In genomic region chr18:9924371-9924943, GRCh38 we compare ENCODE assay signal across 21 cellular contexts. TPM values are rescaled to one million over a fixed set of nuclear protein-coding genes. Genes with fewer than 3 reads are reported as not detected.
DNase-seq lines count a peak whose midpoint lies in the region; ATAC-seq and TF ChIP-seq lines count a peak whose summit lies in the region.
"Had no signal": no experiment of that assay in that cellular context is flagged by ENCODE, and none has a peak within 500 bp of the region (broad histone marks: within the 10 kb centered on the region; RNA-seq: fewer than 3 reads in every experiment).

No MANE protein-coding gene starts in this region.

- peaks cover 36% of the 10 kb centered on the region for H4K20me1 ChIP-seq in OCI-LY1 (ENCODE audit: insufficient read depth, low read length)

- no peak for DNase-seq in activated naive CD8-positive, alpha-beta T cell treated with anti-CD3 and anti-CD28 coated beads, Interleukin-2, amount 50 U/mL, for 24 hours
- DNase-seq in immature natural killer cell (no peak), thoracic aorta (ENCODE audit: low spot score) (no peak), NCI-H748 treated with DMSO at 0.1 percent for 48 hours (lab: John Stamatoyannopoulos, UW) (no peak)
- DNase-seq in activated CD4-positive, CD25-positive, alpha-beta regulatory T cell (lab: John Stamatoyannopoulos, UW), result no peak
- DNase-seq: caudate nucleus; effector memory CD4-positive, alpha-beta T cell; EL; heart left ventricle; NCI-H187 treated with DMSO at 0.1 percent for 48 hours; NCI-H446 treated with DMSO at 0.1 percent for 48 hours; stimulated activated CD4-positive, alpha-beta T cell treated with anti-CD3 and anti-CD28 coated beads, Interleukin-12 subunit alpha, Interleukin-12 subunit beta, amount 100 ng/mL, for 4 hours; T-helper 1 cell; transverse colon had no signal

- no peak overlapping the region for H3K27ac ChIP-seq in OCI-LY1 (ENCODE audit: low read depth, low read length, poor library complexity, severe bottlenecking)
- H3K27ac ChIP-seq in thoracic aorta, result peak overlapping the region; percentile 48 to 83
- H3K27ac ChIP-seq: HL-60 had no signal

- no peaks in the 10 kb centered on the region for H3K9me2 ChIP-seq in OCI-LY1 (ENCODE audit: low read depth, low read length)

- TF ChIP-seq CTCF in OCI-LY1 (IDR thresholded peaks at IDR 0.05; ENCODE audit: low read length) (no peak), thoracic aorta (IDR thresholded peaks at IDR 0.05) (no peak)

- no peak for ATAC-seq in activated naive CD8-positive, alpha-beta T cell treated with anti-CD3 and anti-CD28 coated beads, Interleukin-2, amount 50 U/mL, for 24 hours
- no peak for ATAC-seq in thoracic aorta (ENCODE audit: insufficient number of reproducible peaks, low FRiP score, low read depth)
- ATAC-seq in HG02981 (IDR thresholded peaks at IDR 0.05; ENCODE audit: unreplicated experiment), result no peak
- ATAC-seq: heart left ventricle had no signal

- no peaks in the 10 kb centered on the region for H3K36me3 Mint-ChIP-seq in activated naive CD8-positive, alpha-beta T cell
- peaks cover 6% of the 10 kb centered on the region for H3K36me3 Mint-ChIP-seq in activated naive CD8-positive, alpha-beta T cell treated with anti-CD3 and anti-CD28 coated beads, Interleukin-2, amount 50 U/mL, for 24 hours (ENCODE audit: low read depth)
- no peaks in the 10 kb centered on the region for H3K36me3 Mint-ChIP-seq in immature natural killer cell

- H3K27me3 Mint-ChIP-seq in activated naive CD8-positive, alpha-beta T cell, result no peaks in the 10 kb centered on the region
- no peaks in the 10 kb centered on the region for H3K27me3 Mint-ChIP-seq in activated naive CD8-positive, alpha-beta T cell treated with anti-CD3 and anti-CD28 coated beads, Interleukin-2, amount 50 U/mL, for 24 hours
- no peaks in the 10 kb centered on the region for H3K27me3 Mint-ChIP-seq in immature natural killer cell (ENCODE audit: low read depth in 3 of 3)
- H3K27me3 Mint-ChIP-seq: IgD-negative memory B cell had no signal

- no peak overlapping the region for H3K9ac ChIP-seq in OCI-LY1 (ENCODE audit: low read length)

- H3K4me3 Mint-ChIP-seq in activated naive CD8-positive, alpha-beta T cell, result peak overlapping the region; percentile 67
- H3K4me3 Mint-ChIP-seq in activated naive CD8-positive, alpha-beta T cell treated with anti-CD3 and anti-CD28 coated beads, Interleukin-2, amount 50 U/mL, for 24 hours, result no peak overlapping the region
- H3K4me3 Mint-ChIP-seq in immature natural killer cell, result peak overlapping the region in 4 of 5 donors; percentile 14 to 53 (median 24)
- H3K4me3 Mint-ChIP-seq: nephron had no signal

- peaks cover 14% of the 10 kb centered on the region; the same call in 1 of the 2 replicates for H3K36me3 ChIP-seq in OCI-LY1 (ENCODE audit: insufficient read depth, low read length)
- H3K36me3 ChIP-seq in thoracic aorta, result no peaks in the 10 kb centered on the region
- H3K36me3 ChIP-seq: HAP-1, heart left ventricle, transverse colon had no signal

- H2AFZ ChIP-seq in OCI-LY1 (ENCODE audit: low read length), result no peak overlapping the region

- H3K79me2 ChIP-seq in OCI-LY1 (ENCODE audit: insufficient read depth, low read length), result peaks cover 100% of the 10 kb centered on the region

- H3F3A ChIP-seq in OCI-LY1 (ENCODE audit: insufficient read depth, low read length), result 0 out of 2 replicates have a peak, but pooled peaks cover under 1% of the 10 kb centered on the region

- H3K9me3 ChIP-seq in OCI-LY1 (ENCODE audit: low read length) (no peaks in the 10 kb centered on the region), thoracic aorta (no peaks in the 10 kb centered on the region)
- H3K9me3 ChIP-seq: HAP-1, heart left ventricle, transverse colon had no signal

- peak overlapping the region; percentile 21; the same call in 1 of the 2 replicates for H3K4me2 ChIP-seq in OCI-LY1 (ENCODE audit: low read length)

- no peaks in the 10 kb centered on the region for H3K27me3 ChIP-seq in OCI-LY1 (ENCODE audit: insufficient read depth, low read length)
- H3K27me3 ChIP-seq in thoracic aorta (replicated peaks; ENCODE audit: insufficient read depth), result no peaks in the 10 kb centered on the region
- H3K27me3 ChIP-seq: heart left ventricle, transverse colon had no signal

- no peaks in the 10 kb centered on the region for H3K9me3 Mint-ChIP-seq in activated naive CD8-positive, alpha-beta T cell (ENCODE audit: low read depth)
- no peaks in the 10 kb centered on the region for H3K9me3 Mint-ChIP-seq in activated naive CD8-positive, alpha-beta T cell treated with anti-CD3 and anti-CD28 coated beads, Interleukin-2, amount 50 U/mL, for 24 hours
- H3K9me3 Mint-ChIP-seq in immature natural killer cell, result no peaks in the 10 kb centered on the region
- H3K9me3 Mint-ChIP-seq: IgD-negative memory B cell, nephron had no signal

- H3K4me1 ChIP-seq in OCI-LY1 (ENCODE audit: insufficient read depth, low read length, severe bottlenecking) (peaks cover 85% of the 10 kb centered on the region), thoracic aorta (ENCODE audit: control insufficient read depth in 1 of 2, low read depth in 2 of 2) (peaks cover 72 to 93% of the 10 kb centered on the region in 2 donors)

- peaks cover 72% of the 10 kb centered on the region for H3K4me1 Mint-ChIP-seq in activated naive CD8-positive, alpha-beta T cell (ENCODE audit: low read depth)
- peaks cover 71% of the 10 kb centered on the region for H3K4me1 Mint-ChIP-seq in activated naive CD8-positive, alpha-beta T cell treated with anti-CD3 and anti-CD28 coated beads, Interleukin-2, amount 50 U/mL, for 24 hours
- peaks cover 0 to 67% of the 10 kb centered on the region in 2 donors for H3K4me1 Mint-ChIP-seq in immature natural killer cell

- peak overlapping the region; percentile 2 for H3K27ac Mint-ChIP-seq in activated naive CD8-positive, alpha-beta T cell
- H3K27ac Mint-ChIP-seq in activated naive CD8-positive, alpha-beta T cell treated with anti-CD3 and anti-CD28 coated beads, Interleukin-2, amount 50 U/mL, for 24 hours, result no peak overlapping the region
- peak overlapping the region in 1 of 6 donors; percentile 26 for H3K27ac Mint-ChIP-seq in immature natural killer cell
- H3K27ac Mint-ChIP-seq: IgD-negative memory B cell, nephron had no signal

- H3K4me3 ChIP-seq in OCI-LY1 (ENCODE audit: low read depth, low read length, poor library complexity, severe bottlenecking), result no peak overlapping the region
- H3K4me3 ChIP-seq in thoracic aorta, result peak overlapping the region; percentile 34
- H3K4me3 ChIP-seq: HAP-1, heart left ventricle, transverse colon had no signal

RNA-seq across cellular contexts. Expression of gene VAPA, which starts 10.6 kb away (rescaled TPM):
- polyA plus RNA-seq in immature natural killer cell, result 100 to 1,000 TPM; 187 to 252 (median 235) TPM
- 100 to 1,000 TPM; 171 to 195 TPM for total RNA-seq in thoracic aorta

RNA-seq across cellular contexts. Expression of gene TXNDC2, which starts 38.7 kb away (rescaled TPM):
- not detected for polyA plus RNA-seq in immature natural killer cell
- total RNA-seq in thoracic aorta, result 1 to 10 TPM in 1 of 2 donors, under 1 TPM in 1; 0.35 to 8.8 TPM
- total RNA-seq: heart left ventricle had no signal
- polyA plus RNA-seq: IgD-negative memory B cell had no signal
